ENCODE assay signal across 1 cellular context in the genomic region with DNA sequence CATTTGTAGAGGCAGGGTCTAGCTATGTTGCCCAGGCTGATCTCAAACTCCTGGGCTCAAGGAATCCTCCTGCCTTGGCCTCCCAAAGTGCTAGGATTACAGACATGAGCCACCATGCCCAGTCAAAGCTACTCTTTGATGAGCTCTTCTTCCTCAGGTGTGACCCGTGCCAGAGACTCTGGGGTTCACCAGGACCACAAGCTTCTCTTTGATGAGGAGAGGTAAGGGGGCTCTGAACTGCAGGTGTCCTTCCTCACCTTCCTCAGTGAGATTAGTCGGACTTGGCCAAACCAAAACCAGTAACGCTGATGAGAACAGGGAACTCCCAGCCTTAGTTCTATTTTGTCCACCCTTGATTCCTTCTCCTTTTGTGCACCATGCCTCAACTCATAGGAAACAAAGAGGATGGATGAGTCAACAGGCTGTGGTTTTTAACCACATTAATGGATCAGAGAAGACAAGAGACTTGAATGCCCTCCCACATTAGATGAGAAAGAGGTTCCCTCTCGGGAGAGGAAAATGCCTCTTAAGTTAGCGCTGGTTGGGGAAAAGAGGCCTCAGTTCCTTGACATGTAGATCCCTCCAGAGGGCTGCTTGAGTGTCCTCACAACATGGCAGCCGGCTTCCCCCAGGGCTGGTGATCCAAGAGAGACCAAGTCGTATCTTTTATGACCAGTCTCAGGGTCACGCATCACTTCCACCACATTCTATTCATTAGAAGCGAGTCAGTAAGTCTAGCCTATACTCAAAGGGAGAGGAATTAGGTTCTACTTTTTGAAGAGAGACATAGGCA.
TF ChIP-seq lines count a peak whose summit lies in the region.

No MANE protein-coding gene starts in this region.

TF ChIP-seq in SK-N-SH treated with all-trans-retinoic acid at 6 μM for 48 hours, 23 proteins besides CTCF, POLR2A, EP300 and RAD21 (continued from another document):
- TF ChIP-seq, protein P1, sequence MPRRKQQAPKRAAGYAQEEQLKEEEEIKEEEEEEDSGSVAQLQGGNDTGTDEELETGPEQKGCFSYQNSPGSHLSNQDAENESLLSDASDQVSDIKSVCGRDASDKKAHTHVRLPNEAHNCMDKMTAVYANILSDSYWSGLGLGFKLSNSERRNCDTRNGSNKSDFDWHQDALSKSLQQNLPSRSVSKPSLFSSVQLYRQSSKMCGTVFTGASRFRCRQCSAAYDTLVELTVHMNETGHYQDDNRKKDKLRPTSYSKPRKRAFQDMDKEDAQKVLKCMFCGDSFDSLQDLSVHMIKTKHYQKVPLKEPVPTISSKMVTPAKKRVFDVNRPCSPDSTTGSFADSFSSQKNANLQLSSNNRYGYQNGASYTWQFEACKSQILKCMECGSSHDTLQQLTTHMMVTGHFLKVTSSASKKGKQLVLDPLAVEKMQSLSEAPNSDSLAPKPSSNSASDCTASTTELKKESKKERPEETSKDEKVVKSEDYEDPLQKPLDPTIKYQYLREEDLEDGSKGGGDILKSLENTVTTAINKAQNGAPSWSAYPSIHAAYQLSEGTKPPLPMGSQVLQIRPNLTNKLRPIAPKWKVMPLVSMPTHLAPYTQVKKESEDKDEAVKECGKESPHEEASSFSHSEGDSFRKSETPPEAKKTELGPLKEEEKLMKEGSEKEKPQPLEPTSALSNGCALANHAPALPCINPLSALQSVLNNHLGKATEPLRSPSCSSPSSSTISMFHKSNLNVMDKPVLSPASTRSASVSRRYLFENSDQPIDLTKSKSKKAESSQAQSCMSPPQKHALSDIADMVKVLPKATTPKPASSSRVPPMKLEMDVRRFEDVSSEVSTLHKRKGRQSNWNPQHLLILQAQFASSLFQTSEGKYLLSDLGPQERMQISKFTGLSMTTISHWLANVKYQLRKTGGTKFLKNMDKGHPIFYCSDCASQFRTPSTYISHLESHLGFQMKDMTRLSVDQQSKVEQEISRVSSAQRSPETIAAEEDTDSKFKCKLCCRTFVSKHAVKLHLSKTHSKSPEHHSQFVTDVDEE (CRISPR knock-in tag; IDR thresholded peaks at IDR 0.05), result no peak
- TF ChIP-seq TOX (CRISPR knock-in tag; IDR thresholded peaks at IDR 0.05; ENCODE audit: borderline replicate concordance) (no peak), OSR1 (CRISPR knock-in tag; IDR thresholded peaks at IDR 0.05) (no peak), ZNF8 (CRISPR knock-in tag; IDR thresholded peaks at IDR 0.05) (no peak), BACH2 (CRISPR knock-in tag; IDR thresholded peaks at IDR 0.05; ENCODE audit: borderline replicate concordance) (no peak), CSDC2 (CRISPR knock-in tag; IDR thresholded peaks at IDR 0.05) (no peak), ZFP30 (CRISPR knock-in tag; IDR thresholded peaks at IDR 0.05) (no peak)
- TF ChIP-seq, protein P2, sequence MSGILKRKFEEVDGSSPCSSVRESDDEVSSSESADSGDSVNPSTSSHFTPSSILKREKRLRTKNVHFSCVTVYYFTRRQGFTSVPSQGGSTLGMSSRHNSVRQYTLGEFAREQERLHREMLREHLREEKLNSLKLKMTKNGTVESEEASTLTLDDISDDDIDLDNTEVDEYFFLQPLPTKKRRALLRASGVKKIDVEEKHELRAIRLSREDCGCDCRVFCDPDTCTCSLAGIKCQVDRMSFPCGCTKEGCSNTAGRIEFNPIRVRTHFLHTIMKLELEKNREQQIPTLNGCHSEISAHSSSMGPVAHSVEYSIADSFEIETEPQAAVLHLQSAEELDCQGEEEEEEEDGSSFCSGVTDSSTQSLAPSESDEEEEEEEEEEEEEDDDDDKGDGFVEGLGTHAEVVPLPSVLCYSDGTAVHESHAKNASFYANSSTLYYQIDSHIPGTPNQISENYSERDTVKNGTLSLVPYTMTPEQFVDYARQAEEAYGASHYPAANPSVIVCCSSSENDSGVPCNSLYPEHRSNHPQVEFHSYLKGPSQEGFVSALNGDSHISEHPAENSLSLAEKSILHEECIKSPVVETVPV (CRISPR knock-in tag; IDR thresholded peaks at IDR 0.05), result no peak
- TF ChIP-seq, protein P3, sequence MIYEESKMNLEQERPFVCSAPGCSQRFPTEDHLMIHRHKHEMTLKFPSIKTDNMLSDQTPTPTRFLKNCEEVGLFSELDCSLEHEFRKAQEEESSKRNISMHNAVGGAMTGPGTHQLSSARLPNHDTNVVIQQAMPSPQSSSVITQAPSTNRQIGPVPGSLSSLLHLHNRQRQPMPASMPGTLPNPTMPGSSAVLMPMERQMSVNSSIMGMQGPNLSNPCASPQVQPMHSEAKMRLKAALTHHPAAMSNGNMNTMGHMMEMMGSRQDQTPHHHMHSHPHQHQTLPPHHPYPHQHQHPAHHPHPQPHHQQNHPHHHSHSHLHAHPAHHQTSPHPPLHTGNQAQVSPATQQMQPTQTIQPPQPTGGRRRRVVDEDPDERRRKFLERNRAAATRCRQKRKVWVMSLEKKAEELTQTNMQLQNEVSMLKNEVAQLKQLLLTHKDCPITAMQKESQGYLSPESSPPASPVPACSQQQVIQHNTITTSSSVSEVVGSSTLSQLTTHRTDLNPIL (CRISPR knock-in tag; IDR thresholded peaks at IDR 0.05; ENCODE audit: low read depth), result no peak
- TF ChIP-seq, protein P4, sequence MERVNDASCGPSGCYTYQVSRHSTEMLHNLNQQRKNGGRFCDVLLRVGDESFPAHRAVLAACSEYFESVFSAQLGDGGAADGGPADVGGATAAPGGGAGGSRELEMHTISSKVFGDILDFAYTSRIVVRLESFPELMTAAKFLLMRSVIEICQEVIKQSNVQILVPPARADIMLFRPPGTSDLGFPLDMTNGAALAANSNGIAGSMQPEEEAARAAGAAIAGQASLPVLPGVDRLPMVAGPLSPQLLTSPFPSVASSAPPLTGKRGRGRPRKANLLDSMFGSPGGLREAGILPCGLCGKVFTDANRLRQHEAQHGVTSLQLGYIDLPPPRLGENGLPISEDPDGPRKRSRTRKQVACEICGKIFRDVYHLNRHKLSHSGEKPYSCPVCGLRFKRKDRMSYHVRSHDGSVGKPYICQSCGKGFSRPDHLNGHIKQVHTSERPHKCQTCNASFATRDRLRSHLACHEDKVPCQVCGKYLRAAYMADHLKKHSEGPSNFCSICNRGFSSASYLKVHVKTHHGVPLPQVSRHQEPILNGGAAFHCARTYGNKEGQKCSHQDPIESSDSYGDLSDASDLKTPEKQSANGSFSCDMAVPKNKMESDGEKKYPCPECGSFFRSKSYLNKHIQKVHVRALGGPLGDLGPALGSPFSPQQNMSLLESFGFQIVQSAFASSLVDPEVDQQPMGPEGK (CRISPR knock-in tag; IDR thresholded peaks at IDR 0.05; ENCODE audit: borderline replicate concordance), result no peak
TF ChIP-seq in SK-N-SH treated with all-trans-retinoic acid at 6 μM for 48 hours: peak in this region for 0.
